13 cellular contexts compared by ENCODE assay signal in genomic region chr17:18527354-18527753, GRCh38. TPM values are rescaled to one million over a fixed set of nuclear protein-coding genes. Genes with fewer than 3 reads are reported as not detected.
DNase-seq lines count a peak whose midpoint lies in the region; TF ChIP-seq lines count a peak whose summit lies in the region.
"Not testable (repeated sequence)": the region's sequence is repeated elsewhere in the genome, so short reads cannot be mapped to it uniquely, and the experiment has no call there.
"Had no signal": no experiment of that assay in that cellular context is flagged by ENCODE, and none has a peak within 500 bp of the region (broad histone marks: within the 10 kb centered on the region; RNA-seq: fewer than 3 reads in every experiment).

No MANE protein-coding gene starts in this region.

- not testable (repeated sequence) for H3K27me3 ChIP-seq in thyroid gland

- intact Hi-C loops in thyroid gland (cut with DNase I): not testable (repeated sequence)

- H3K9me3 ChIP-seq in thyroid gland: not testable (repeated sequence)

- H3K27ac ChIP-seq in thyroid gland: not testable (repeated sequence)

- not testable (repeated sequence) for TF ChIP-seq POLR2A in thyroid gland (IDR thresholded peaks at IDR 0.05)

- not testable (repeated sequence) for TF ChIP-seq CTCF in epithelial cell of proximal tubule (conservative IDR thresholded peaks at IDR 0.05; ENCODE audit: low read depth, low read length); thyroid gland (IDR thresholded peaks at IDR 0.05)

- peak; percentile 3 for DNase-seq in ELF-1 (ENCODE audit: low read depth, low spot score)
- DNase-seq in SK-N-DZ (ENCODE audit: low spot score): peak; percentile 5
- peak; percentile 18 for DNase-seq in epithelial cell of proximal tubule (ENCODE audit: low read depth)
- DNase-seq in iris pigment epithelial cell (ENCODE audit: low read depth): peak; percentile 12
- DNase-seq in left kidney (ENCODE audit: low read depth, low spot score): peak; percentile 1
- peak; percentile 72 for DNase-seq in retina
- peak; percentile 3 to 15 for DNase-seq in thyroid gland

- WGBS in thyroid gland, 2 donors: 50 to 77% methylated on average over 2 to 3 of the region's 8 CpGs

- not testable (repeated sequence) for H3K4me1 ChIP-seq in thyroid gland

- H3K36me3 ChIP-seq in thyroid gland: not testable (repeated sequence)

- H3K4me3 ChIP-seq in epithelial cell of proximal tubule (ENCODE audit: low read depth, low read length); thyroid gland (replicated peaks in 1 of 3): not testable (repeated sequence)

RNA-seq across cellular contexts. Expression of gene LGALS9C, which starts 50.8 kb away (rescaled TPM):
- polyA plus RNA-seq in SK-N-DZ (2014; cell fraction: cytosol; rRNA removed): not detected in 2 replicates
- polyA plus RNA-seq in SK-N-DZ (2014; cell fraction: nucleus; rRNA removed): not detected in 2 replicates
- total RNA-seq in epithelial cell of proximal tubule (not detected in 2 replicates), thyroid gland (not detected)
- total RNA-seq: Caco-2; CD4-positive, CD25-positive, alpha-beta regulatory T cell; GM23338; H4; H9 had no signal
- polyA plus RNA-seq: AG04450, GM23338 had no signal

Comparison
In these comparisons a context has a peak if more than half of its experiments do, and no peak if none do; other contexts are left out.
1. DNase-seq: peak in every context shown above with its lines; median percentile 72 in retina; 18 in epithelial cell of proximal tubule; 12 in iris pigment epithelial cell; 9 in thyroid gland; 5 in SK-N-DZ; 3 in ELF-1; 1 in left kidney.